ENCODE assay signal across 20 cellular contexts in genomic region chr5:154166901-154167791, GRCh38. TPM values are rescaled to one million over a fixed set of nuclear protein-coding genes. Genes with fewer than 3 reads are reported as not detected.
DNase-seq lines count a peak whose midpoint lies in the region; ATAC-seq and TF ChIP-seq lines count a peak whose summit lies in the region.
"Had no signal": no experiment of that assay in that cellular context is flagged by ENCODE, and none has a peak within 500 bp of the region (broad histone marks: within the 10 kb centered on the region; RNA-seq: fewer than 3 reads in every experiment).

No MANE protein-coding gene starts in this region.

- peak overlapping the region; percentile 6; the same call in 1 of the 3 replicates for H3K4me3 Mint-ChIP-seq in GM23338
- H3K4me3 Mint-ChIP-seq: CD4-positive, alpha-beta memory T cell had no signal

- H3K4me1 ChIP-seq in GM23338 (ENCODE audit: insufficient read depth) = peaks cover 49% of the 10 kb centered on the region
- H3K4me1 ChIP-seq: upper lobe of right lung had no signal

- peak overlapping the region; percentile 46 for H3K4me2 ChIP-seq in GM23338
- H3K4me2 ChIP-seq: KMS-11 had no signal

- no peaks in the 10 kb centered on the region for H3K79me2 ChIP-seq in GM23338 (replicated peaks; ENCODE audit: insufficient read depth)

- peak overlapping the region; percentile 0; the same call in 1 of the 2 replicates for H2AFZ ChIP-seq in GM23338

- H4K20me1 ChIP-seq in GM23338 (replicated peaks; ENCODE audit: insufficient read depth) = no peaks in the 10 kb centered on the region

- H3K27ac ChIP-seq in GM23338 (ENCODE audit: low read depth) = peak overlapping the region; percentile 60
- H3K27ac ChIP-seq: KMS-11, upper lobe of right lung had no signal

- H3K36me3 Mint-ChIP-seq in GM23338 (ENCODE audit: low read depth) = no peaks in the 10 kb centered on the region
- H3K36me3 Mint-ChIP-seq: CD4-positive, alpha-beta memory T cell had no signal

- H3K27ac Mint-ChIP-seq in GM23338 = peak overlapping the region; percentile 88
- H3K27ac Mint-ChIP-seq: CD4-positive, alpha-beta memory T cell had no signal

- peak; percentile 59 for ATAC-seq in GM23338
- ATAC-seq in HG02623 (IDR thresholded peaks at IDR 0.05; ENCODE audit: unreplicated experiment) = no peak
- ATAC-seq in GM18498 (IDR thresholded peaks at IDR 0.05; ENCODE audit: unreplicated experiment) = no peak
- no peak for ATAC-seq in HG03565 (IDR thresholded peaks at IDR 0.05; ENCODE audit: unreplicated experiment)
- ATAC-seq: upper lobe of right lung had no signal

- H3F3A ChIP-seq in GM23338 (replicated peaks; ENCODE audit: low read depth) = no peaks in the 10 kb centered on the region

- H3K36me3 ChIP-seq in GM23338 (ENCODE audit: insufficient read depth) = no peaks in the 10 kb centered on the region
- H3K36me3 ChIP-seq: upper lobe of right lung had no signal

- TF ChIP-seq CTCF in GM23338 (conservative IDR thresholded peaks at IDR 0.05; ENCODE audit: low read depth in 2 of 2) = no peak

- peaks cover 63% of the 10 kb centered on the region for H3K4me1 Mint-ChIP-seq in GM23338
- H3K4me1 Mint-ChIP-seq: CD4-positive, alpha-beta memory T cell had no signal

- H3K27me3 ChIP-seq in GM23338 (ENCODE audit: insufficient read depth) = no peaks in the 10 kb centered on the region
- H3K27me3 ChIP-seq: upper lobe of right lung had no signal

- no peaks in the 10 kb centered on the region for H3K9me2 ChIP-seq in GM23338 (ENCODE audit: insufficient read depth)

- peaks cover 17% of the 10 kb centered on the region for H3K27me3 Mint-ChIP-seq in GM23338 (ENCODE audit: insufficient read depth, low read depth, poor library complexity)

- H3K4me3 ChIP-seq in GM23338 = peak overlapping the region; percentile 1; the same call in 1 of the 2 replicates
- H3K4me3 ChIP-seq: lung, upper lobe of right lung had no signal

- peak; percentile 68 for DNase-seq in GM23338 (ENCODE audit: low spot score)
- DNase-seq in NCI-H1436 (lab: John Stamatoyannopoulos, UW) = peak; percentile 37
- peak; percentile 88 for DNase-seq in NCI-H748 treated with DMSO at 0.1 percent for 48 hours (lab: John Stamatoyannopoulos, UW)
- peak; percentile 42 for DNase-seq in iPS DF 19.7 (ENCODE audit: low read depth, low spot score)
- DNase-seq in activated CD4-positive, alpha-beta T cell treated with anti-CD3 and anti-CD28 coated beads, Interleukin-2, amount 50 U/mL, for 1 hour = no peak
- DNase-seq: activated CD4-positive, alpha-beta T cell treated with anti-CD3 and anti-CD28 coated beads for 48 hours; activated CD8-positive, alpha-beta memory T cell treated with anti-CD3 and anti-CD28 coated beads, Interleukin-2, amount 50 U/mL, for 4 hours; activated gamma-delta T cell; CD4-positive, alpha-beta memory T cell; central memory CD4-positive, alpha-beta T cell; effector CD4-positive, alpha-beta T cell; EL; glutamatergic neuron; SW 1271; upper lobe of right lung had no signal

- H3K9me3 Mint-ChIP-seq in GM23338 = no peaks in the 10 kb centered on the region
- H3K9me3 Mint-ChIP-seq: CD4-positive, alpha-beta memory T cell had no signal

TF ChIP-seq in GM23338, 12 proteins besides CTCF, POLR2A, EP300 and RAD21 (continues in another document):
- no peak; the same call in 1 of the 2 replicates for TF ChIP-seq ZNF114 (CRISPR knock-in tag; IDR thresholded peaks at IDR 0.05)
- no peak for TF ChIP-seq REST (IDR thresholded peaks at IDR 0.05; ENCODE audit: unreplicated experiment)
- no peak for TF ChIP-seq ZNF331 (CRISPR knock-in tag; IDR thresholded peaks at IDR 0.05; ENCODE audit: low read depth)
- TF ChIP-seq CREB1 (CRISPR knock-in tag; IDR thresholded peaks at IDR 0.05; ENCODE audit: low read depth) = peak; percentile 53; the same call in 1 of the 2 replicates
- TF ChIP-seq STAT1 (IDR thresholded peaks at IDR 0.05; ENCODE audit: unreplicated experiment) = no peak
- TF ChIP-seq JUNB (IDR thresholded peaks at IDR 0.05; ENCODE audit: unreplicated experiment) = no peak
- TF ChIP-seq NANOG (IDR thresholded peaks at IDR 0.05; ENCODE audit: borderline replicate concordance) = peak; percentile 7; the same call in 1 of the 2 replicates
- TF ChIP-seq ETS1 (IDR thresholded peaks at IDR 0.05) = no peak

RNA-seq across cellular contexts. Expression of gene GALNT10, which starts 23.4 kb away (rescaled TPM):
- total RNA-seq in GM23338 (2014; rRNA removed; shearing (Covaris generic)) = 9.4 and 12.9 TPM in 2 replicates
- polyA plus RNA-seq in GM23338 (2016; fragmentation: Nextera tagmentation; extraction: Ambion mirVana) = 2.6 and 3.2 TPM in 2 replicates
